21 cellular contexts compared by ENCODE assay signal in genomic region chr22:42462016-42462415, GRCh38. TPM values are rescaled to one million over a fixed set of nuclear protein-coding genes. Genes with fewer than 3 reads are reported as not detected.
DNase-seq lines count a peak whose midpoint lies in the region; ATAC-seq and TF ChIP-seq lines count a peak whose summit lies in the region.
"Had no signal": no experiment of that assay in that cellular context is flagged by ENCODE, and none has a peak within 500 bp of the region (broad histone marks: within the 10 kb centered on the region; RNA-seq: fewer than 3 reads in every experiment).

No MANE protein-coding gene starts in this region.

- no peak overlapping the region for H3K4me3 Mint-ChIP-seq in glutamatergic neuron (ENCODE audit: unreplicated experiment)
- H3K4me3 Mint-ChIP-seq: activated naive CD4-positive, alpha-beta T cell treated with anti-CD3 and anti-CD28 coated beads, Interleukin-2, amount 50 U/mL, for 24 hours; B cell had no signal

- DNase-seq in DMS153 (lab: John Stamatoyannopoulos, UW): peak; percentile 71
- peak in 63 of 76 experiments; percentile 14 to 84 (median 45) for DNase-seq in HUDEP-2 (lab: John Stamatoyannopoulos, UW; ENCODE audit: unreplicated experiment in 76 of 76)
- peak; percentile 9 for DNase-seq in NCI-H510A (lab: John Stamatoyannopoulos, UW)
- DNase-seq in glutamatergic neuron: no peak
- DNase-seq in mesenteric fat pad (ENCODE audit: low spot score): no peak
- no peak for DNase-seq in DMS 273 (lab: John Stamatoyannopoulos, UW; ENCODE audit: unreplicated experiment)
- no peak for DNase-seq in germinal center (ENCODE audit: low spot score)
- DNase-seq in psoas muscle: no peak
- DNase-seq: activated CD4-positive, alpha-beta T cell treated with anti-CD3 and anti-CD28 coated beads, Interleukin-2, amount 50 U/mL, for 1 hour; brain microvascular endothelial cell; dermis blood vessel endothelial cell; esophagus squamous epithelium; heart right ventricle; kidney glomerular epithelial cell; MG63; midbrain; stimulated activated CD4-positive, alpha-beta T cell treated with anti-CD3 and anti-CD28 coated beads, Interleukin-1b, Interleukin-23, amount 100 ng/mL, for 48 hours had no signal

- H3K27ac ChIP-seq in psoas muscle: no peak overlapping the region
- H3K27ac ChIP-seq: brain microvascular endothelial cell, esophagus squamous epithelium, heart right ventricle, neutrophil had no signal

- H3K4me1 Mint-ChIP-seq in glutamatergic neuron (ENCODE audit: low read depth, unreplicated experiment): peaks cover 10% of the 10 kb centered on the region
- H3K4me1 Mint-ChIP-seq: activated naive CD4-positive, alpha-beta T cell treated with anti-CD3 and anti-CD28 coated beads, Interleukin-2, amount 50 U/mL, for 24 hours had no signal

- H3K27me3 Mint-ChIP-seq in glutamatergic neuron (ENCODE audit: unreplicated experiment): peaks cover 5% of the 10 kb centered on the region

- H3K4me1 ChIP-seq in psoas muscle: no peaks in the 10 kb centered on the region
- H3K4me1 ChIP-seq: esophagus squamous epithelium had no signal

- no peaks in the 10 kb centered on the region for H3K36me3 ChIP-seq in psoas muscle (ENCODE audit: insufficient read depth in 1 of 2, low read depth in 1 of 2)
- H3K36me3 ChIP-seq: brain microvascular endothelial cell, esophagus squamous epithelium, heart right ventricle, MG63, neutrophil had no signal

- H3K9me3 ChIP-seq in psoas muscle: no peaks in the 10 kb centered on the region
- H3K9me3 ChIP-seq: esophagus squamous epithelium, heart right ventricle, MG63, neutrophil had no signal

- H3K9me3 Mint-ChIP-seq in glutamatergic neuron (ENCODE audit: unreplicated experiment): no peaks in the 10 kb centered on the region
- H3K9me3 Mint-ChIP-seq: activated naive CD4-positive, alpha-beta T cell treated with anti-CD3 and anti-CD28 coated beads, Interleukin-2, amount 50 U/mL, for 24 hours had no signal

- H3K27ac Mint-ChIP-seq in glutamatergic neuron (ENCODE audit: unreplicated experiment): peak overlapping the region; percentile 28
- H3K27ac Mint-ChIP-seq: activated naive CD4-positive, alpha-beta T cell treated with anti-CD3 and anti-CD28 coated beads, Interleukin-2, amount 50 U/mL, for 24 hours; B cell had no signal

- ATAC-seq in psoas muscle: no peak
- ATAC-seq: heart right ventricle, sciatic nerve had no signal

- H3K27me3 ChIP-seq in psoas muscle (ENCODE audit: insufficient read depth in 3 of 3, low read length in 2 of 3): peaks cover 0 to 61% (median 9%) of the 10 kb centered on the region in 3 donors

- no peak overlapping the region for H3K4me3 ChIP-seq in psoas muscle
- H3K4me3 ChIP-seq: esophagus squamous epithelium, heart right ventricle, MG63 had no signal

- no peak for TF ChIP-seq CTCF in glutamatergic neuron (IDR thresholded peaks at IDR 0.05; ENCODE audit: partially characterized antibody, unreplicated experiment)
- TF ChIP-seq CTCF in psoas muscle (IDR thresholded peaks at IDR 0.05): no peak

- 23 to 53% (median 37%) methylated on average over 1 of the region's 1 CpG for WGBS in psoas muscle, 3 donors

- H3K36me3 Mint-ChIP-seq in glutamatergic neuron (ENCODE audit: unreplicated experiment): peaks cover 7% of the 10 kb centered on the region
- H3K36me3 Mint-ChIP-seq: activated naive CD4-positive, alpha-beta T cell treated with anti-CD3 and anti-CD28 coated beads, Interleukin-2, amount 50 U/mL, for 24 hours had no signal

- intact Hi-C loops in psoas muscle (cut with DNase I): no loop called here

RNA-seq across cellular contexts. Expression of gene NFAM1, which starts 29.8 kb away (rescaled TPM):
- total RNA-seq in glutamatergic neuron (ENCODE audit: unreplicated experiment) (0.91 TPM), mesenteric fat pad (17.6 TPM), psoas muscle (1 to 10 TPM in 1 of 4 donors, under 1 TPM in 3; 0.30 to 1.1 (median 0.53) TPM)
- under 1 TPM; 0.08 to 0.16 (median 0.16) TPM for polyA plus RNA-seq in psoas muscle
- total RNA-seq: dermis blood vessel endothelial cell had no signal

RNA-seq across cellular contexts. Expression of gene RRP7A, which starts 57.6 kb away (rescaled TPM):
- total RNA-seq in glutamatergic neuron (ENCODE audit: unreplicated experiment) (35.1 TPM), mesenteric fat pad (44.8 TPM), psoas muscle (10 to 100 TPM; 31.8 to 34.1 (median 32.3) TPM)
- polyA plus RNA-seq in psoas muscle: 10 to 100 TPM in 2 of 3 donors, 1 to 10 TPM in 1; 5.7 to 34.8 (median 23.7) TPM

Comparison
In these comparisons a context has a peak if more than half of its experiments do, and no peak if none do; other contexts are left out.
1. DNase-seq: peak in DMS153 (single experiment), HUDEP-2 (63 of 76) and NCI-H510A (single experiment); none in glutamatergic neuron (single experiment), mesenteric fat pad (single experiment), DMS 273 (single experiment), germinal center (single experiment) and psoas muscle (0 of 2).